Comparison of ENCODE assay signal across 8 cellular contexts in the genomic region with DNA sequence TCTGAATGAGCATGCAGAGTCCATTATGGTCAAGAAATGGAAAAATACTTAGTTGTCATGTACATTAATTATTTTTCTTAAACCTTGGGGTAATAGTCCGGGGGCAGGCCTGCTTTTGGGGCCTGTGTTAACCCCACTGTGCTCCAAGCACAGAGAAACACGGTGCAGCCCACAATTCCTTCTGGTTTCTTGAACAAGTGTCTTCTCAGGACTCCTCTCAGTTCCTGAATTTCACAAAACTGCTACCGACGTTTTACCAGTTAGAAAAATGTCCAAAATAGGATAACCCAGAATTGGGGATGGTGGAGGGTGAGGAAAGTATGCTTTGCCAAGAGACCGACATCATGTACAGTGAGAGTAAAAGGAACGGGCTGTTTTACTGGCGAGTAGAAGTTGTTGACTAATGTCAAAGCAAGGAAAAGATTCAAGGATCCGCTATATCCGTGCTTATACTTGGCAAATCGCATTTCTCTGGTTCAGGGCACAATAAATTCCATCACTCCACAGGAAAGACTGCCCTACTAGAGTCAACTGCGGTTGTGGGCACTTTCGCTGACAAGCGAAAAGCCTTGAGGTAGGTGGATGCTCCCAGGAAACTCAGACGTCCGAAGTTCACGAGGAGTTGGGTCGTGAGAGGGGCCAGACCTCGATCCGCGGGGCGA. TPM values are rescaled to one million over a fixed set of nuclear protein-coding genes. Genes with fewer than 3 reads are reported as not detected.
DNase-seq lines count a peak whose midpoint lies in the region; ATAC-seq and TF ChIP-seq lines count a peak whose summit lies in the region.

No MANE protein-coding gene starts in this region.

- H2AFZ ChIP-seq in neural cell (ENCODE audit: low read depth, low read length) = peak overlapping the region; percentile 61

- no peak for TF ChIP-seq RAD21 in neural cell (conservative IDR thresholded peaks at IDR 0.05)

- no peak for DNase-seq in CD4-positive, CD25-positive, alpha-beta regulatory T cell
- DNase-seq in MG63 = no peak
- DNase-seq in NCI-H1417 (lab: John Stamatoyannopoulos, UW) = no peak
- DNase-seq in SKM-1 (lab: John Stamatoyannopoulos, UW; ENCODE audit: unreplicated experiment) = no peak

- no peak for TF ChIP-seq EP300 in neural cell (conservative IDR thresholded peaks at IDR 0.05; ENCODE audit: poor library complexity, severe bottlenecking)

- H3K9me3 Mint-ChIP-seq in CD4-positive, CD25-positive, alpha-beta regulatory T cell = no peaks in the 10 kb centered on the region

- peaks cover 35% of the 10 kb centered on the region for H3K4me1 ChIP-seq in CD4-positive, CD25-positive, alpha-beta regulatory T cell (ENCODE audit: control insufficient read depth, insufficient read depth, low read length, poor library complexity, severe bottlenecking)
- peaks cover 14% of the 10 kb centered on the region in 2 donors for H3K4me1 ChIP-seq in duodenal mucosa (ENCODE audit: control insufficient read depth in 1 of 2, insufficient read depth in 2 of 2, low read length in 2 of 2)

- no peak for TF ChIP-seq CTCF in neural cell (IDR thresholded peaks at IDR 0.05; ENCODE audit: poor library complexity, severe bottlenecking)

- H3K79me2 ChIP-seq in neural cell (replicated peaks; ENCODE audit: insufficient read depth, low read length) = peaks cover 25% of the 10 kb centered on the region

- no peaks in the 10 kb centered on the region for H3K27me3 ChIP-seq in CD4-positive, CD25-positive, alpha-beta regulatory T cell (ENCODE audit: control insufficient read depth, insufficient read depth, low read length)
- H3K27me3 ChIP-seq in MG63 (no peaks in the 10 kb centered on the region), duodenal mucosa (ENCODE audit: control insufficient read depth in 1 of 2, insufficient read depth in 2 of 2, low read length in 2 of 2) (no peaks in the 10 kb centered on the region), neural cell (ENCODE audit: insufficient read depth, low read depth, low read length) (no peaks in the 10 kb centered on the region)

- peak overlapping the region; percentile 86 to 97 (median 94) for H3K4me3 Mint-ChIP-seq in CD4-positive, CD25-positive, alpha-beta regulatory T cell

- peaks cover 16 to 52% (median 34%) of the 10 kb centered on the region in 4 donors for H3K4me1 Mint-ChIP-seq in CD4-positive, CD25-positive, alpha-beta regulatory T cell

- peak overlapping the region; percentile 52 to 81 for H3K9ac ChIP-seq in duodenal mucosa (ENCODE audit: low read depth in 1 of 2, low read length in 2 of 2)
- H3K9ac ChIP-seq in neural cell (ENCODE audit: low read length) = peak overlapping the region; percentile 74

- peak overlapping the region; percentile 90 for H3K27ac ChIP-seq in CD4-positive, CD25-positive, alpha-beta regulatory T cell (ENCODE audit: insufficient read depth, low read length, poor library complexity, severe bottlenecking)
- H3K27ac ChIP-seq in duodenal mucosa (ENCODE audit: low read depth, low read length) (peak overlapping the region; percentile 71), neural cell (ENCODE audit: low read length) (no peak overlapping the region)

- no peaks in the 10 kb centered on the region for H4K20me1 ChIP-seq in neural cell (ENCODE audit: insufficient read depth)

- no peaks in the 10 kb centered on the region for H3K9me2 ChIP-seq in neural cell (ENCODE audit: insufficient read depth, low read length)

- peaks cover 4% of the 10 kb centered on the region for H3K36me3 Mint-ChIP-seq in CD4-positive, CD25-positive, alpha-beta regulatory T cell

- peak overlapping the region; percentile 85 for H3K4me3 ChIP-seq in CD4-positive, CD25-positive, alpha-beta regulatory T cell (ENCODE audit: low read depth, low read length)
- H3K4me3 ChIP-seq in MG63 (peak overlapping the region; percentile 82), duodenal mucosa (ENCODE audit: low read depth in 1 of 2, low read length in 2 of 2) (peak overlapping the region; percentile 88), neural cell (ENCODE audit: low read length) (peak overlapping the region; percentile 89)

- peaks cover 17% of the 10 kb centered on the region for H3K36me3 ChIP-seq in CD4-positive, CD25-positive, alpha-beta regulatory T cell (ENCODE audit: control insufficient read depth, insufficient read depth, low read length)
- H3K36me3 ChIP-seq in MG63 = no peaks in the 10 kb centered on the region
- H3K36me3 ChIP-seq in duodenal mucosa (ENCODE audit: control insufficient read depth in 1 of 2, insufficient read depth in 2 of 2, low read length in 2 of 2) = peaks cover 1 to 4% of the 10 kb centered on the region in 2 donors
- H3K36me3 ChIP-seq in neural cell (ENCODE audit: insufficient read depth, low read length) = no peaks in the 10 kb centered on the region

- peak overlapping the region; percentile 98 to 99 (median 99) for H3K27ac Mint-ChIP-seq in CD4-positive, CD25-positive, alpha-beta regulatory T cell

- H3K4me2 ChIP-seq in neural cell (ENCODE audit: low read length) = peak overlapping the region; percentile 63

- H3F3A ChIP-seq in neural cell (ENCODE audit: insufficient read depth, low read length, poor library complexity, severe bottlenecking) = no peaks in the 10 kb centered on the region

- H3K27me3 Mint-ChIP-seq in CD4-positive, CD25-positive, alpha-beta regulatory T cell = no peaks in the 10 kb centered on the region

- H3K9me3 ChIP-seq in CD4-positive, CD25-positive, alpha-beta regulatory T cell (ENCODE audit: control insufficient read depth in 2 of 2, low read length in 2 of 2) = no peaks in the 10 kb centered on the region
- H3K9me3 ChIP-seq in MG63 (no peaks in the 10 kb centered on the region), duodenal mucosa (ENCODE audit: control insufficient read depth in 1 of 2, low read length in 2 of 2) (no peaks in the 10 kb centered on the region), neural cell (ENCODE audit: low read length) (no peaks in the 10 kb centered on the region)

- ATAC-seq in CD4-positive, CD25-positive, alpha-beta regulatory T cell (ENCODE audit: low read depth in 2 of 2) = peak in 1 of 2 donors; percentile 2
- ATAC-seq in GM18519 (IDR thresholded peaks at IDR 0.05; ENCODE audit: low FRiP score, unreplicated experiment) (no peak), GM18511 (IDR thresholded peaks at IDR 0.05; ENCODE audit: unreplicated experiment) (no peak)

TF ChIP-seq in neural cell, 6 proteins besides CTCF, POLR2A, EP300 and RAD21:
- TF ChIP-seq SMC3 (conservative IDR thresholded peaks at IDR 0.05; ENCODE audit: poor library complexity) (no peak), POLR2AphosphoS5 (IDR thresholded peaks at IDR 0.05) (no peak), MXI1 (conservative IDR thresholded peaks at IDR 0.05; ENCODE audit: poor library complexity, severe bottlenecking) (no peak), TAF1 (IDR thresholded peaks at IDR 0.05; ENCODE audit: low read depth) (no peak), EZH2 (IDR thresholded peaks at IDR 0.05; ENCODE audit: borderline replicate concordance, insufficient read depth, low read length, poor library complexity, severe bottlenecking) (no peak)
- TF ChIP-seq, protein P1, sequence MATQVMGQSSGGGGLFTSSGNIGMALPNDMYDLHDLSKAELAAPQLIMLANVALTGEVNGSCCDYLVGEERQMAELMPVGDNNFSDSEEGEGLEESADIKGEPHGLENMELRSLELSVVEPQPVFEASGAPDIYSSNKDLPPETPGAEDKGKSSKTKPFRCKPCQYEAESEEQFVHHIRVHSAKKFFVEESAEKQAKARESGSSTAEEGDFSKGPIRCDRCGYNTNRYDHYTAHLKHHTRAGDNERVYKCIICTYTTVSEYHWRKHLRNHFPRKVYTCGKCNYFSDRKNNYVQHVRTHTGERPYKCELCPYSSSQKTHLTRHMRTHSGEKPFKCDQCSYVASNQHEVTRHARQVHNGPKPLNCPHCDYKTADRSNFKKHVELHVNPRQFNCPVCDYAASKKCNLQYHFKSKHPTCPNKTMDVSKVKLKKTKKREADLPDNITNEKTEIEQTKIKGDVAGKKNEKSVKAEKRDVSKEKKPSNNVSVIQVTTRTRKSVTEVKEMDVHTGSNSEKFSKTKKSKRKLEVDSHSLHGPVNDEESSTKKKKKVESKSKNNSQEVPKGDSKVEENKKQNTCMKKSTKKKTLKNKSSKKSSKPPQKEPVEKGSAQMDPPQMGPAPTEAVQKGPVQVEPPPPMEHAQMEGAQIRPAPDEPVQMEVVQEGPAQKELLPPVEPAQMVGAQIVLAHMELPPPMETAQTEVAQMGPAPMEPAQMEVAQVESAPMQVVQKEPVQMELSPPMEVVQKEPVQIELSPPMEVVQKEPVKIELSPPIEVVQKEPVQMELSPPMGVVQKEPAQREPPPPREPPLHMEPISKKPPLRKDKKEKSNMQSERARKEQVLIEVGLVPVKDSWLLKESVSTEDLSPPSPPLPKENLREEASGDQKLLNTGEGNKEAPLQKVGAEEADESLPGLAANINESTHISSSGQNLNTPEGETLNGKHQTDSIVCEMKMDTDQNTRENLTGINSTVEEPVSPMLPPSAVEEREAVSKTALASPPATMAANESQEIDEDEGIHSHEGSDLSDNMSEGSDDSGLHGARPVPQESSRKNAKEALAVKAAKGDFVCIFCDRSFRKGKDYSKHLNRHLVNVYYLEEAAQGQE (IDR thresholded peaks at IDR 0.05; ENCODE audit: borderline replicate concordance) = no peak

RNA-seq across cellular contexts. Expression of a gene that starts 0.5 kb away (rescaled TPM):
- total RNA-seq in CD4-positive, CD25-positive, alpha-beta regulatory T cell = 37.9 TPM
- polyA plus RNA-seq in CD4-positive, CD25-positive, alpha-beta regulatory T cell = 10 to 100 TPM; 38.3 to 43.2 (median 42.4) TPM
- total RNA-seq in MG63 (2014; rRNA removed; shearing (Covaris generic); ENCODE audit: low replicate concordance) = 7.5 and 12.4 TPM in 2 replicates
- 6.6 and 7.9 TPM in 2 replicates for polyA plus RNA-seq in neural cell
- 18.3 and 20.0 TPM in 2 replicates for polyA minus RNA-seq in neural cell

RNA-seq across cellular contexts. Expression of a gene that starts 54.1 kb away (rescaled TPM):
- total RNA-seq in CD4-positive, CD25-positive, alpha-beta regulatory T cell = 15.2 TPM
- 1 to 10 TPM; 4.8 to 8.3 (median 6.4) TPM for polyA plus RNA-seq in CD4-positive, CD25-positive, alpha-beta regulatory T cell
- 9.7 and 11.0 TPM in 2 replicates for total RNA-seq in MG63 (2014; rRNA removed; shearing (Covaris generic); ENCODE audit: low replicate concordance)
- polyA plus RNA-seq in neural cell = 45.2 and 52.9 TPM in 2 replicates
- 136 and 143 TPM in 2 replicates for polyA minus RNA-seq in neural cell
